ENCODE assay signal across 20 cellular contexts in the genomic region with DNA sequence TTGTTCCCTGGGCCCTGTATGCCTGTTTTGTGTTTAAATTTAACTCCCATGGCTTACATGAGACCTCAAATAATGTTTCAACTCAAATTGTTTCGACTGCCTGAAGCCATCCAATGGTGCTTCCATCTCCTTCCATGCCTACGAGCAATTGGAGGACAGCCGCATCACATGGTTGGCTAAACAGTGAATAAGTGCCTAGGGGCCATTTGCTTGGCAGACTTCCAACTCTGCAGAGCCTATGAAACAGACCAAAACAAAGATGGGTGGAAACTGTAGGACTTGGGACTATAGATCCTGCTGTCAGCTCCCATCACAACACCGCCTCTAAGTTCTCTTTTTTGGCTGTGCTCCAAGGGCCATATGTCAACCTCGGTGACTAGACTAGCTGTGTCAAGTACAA.
DNase-seq lines count a peak whose midpoint lies in the region; ATAC-seq and TF ChIP-seq lines count a peak whose summit lies in the region.
"Had no signal": no experiment of that assay in that cellular context is flagged by ENCODE, and none has a peak within 500 bp of the region (broad histone marks: within the 10 kb centered on the region; RNA-seq: fewer than 3 reads in every experiment).

No MANE protein-coding gene starts in this region.

- WGBS in esophagus squamous epithelium, 2 donors = 61 to 69% methylated on average over 5 of the region's 5 CpGs

- CTCF ChIA-PET in GM10248 (lab: Yijun Ruan, JAX) (interaction anchor here (0.8 to 1.5 kb wide), 2 partner anchors 11 to 12 kb away, joined by 3 to 9 read pairs; no protein-coding TSS in a partner anchor), Calu3 (lab: Charles Lee) (no interaction called here)

- H3K27me3 Mint-ChIP-seq in Calu3 (ENCODE audit: unreplicated experiment) = no peaks in the 10 kb centered on the region
- H3K27me3 Mint-ChIP-seq: activated naive CD8-positive, alpha-beta T cell treated with anti-CD3 and anti-CD28 coated beads for 36 hours; brain had no signal

- no peaks in the 10 kb centered on the region for H3K36me3 ChIP-seq in esophagus squamous epithelium
- H3K36me3 ChIP-seq: right lobe of liver, suprapubic skin, WERI-Rb-1 had no signal

- H3K36me3 Mint-ChIP-seq in Calu3 (ENCODE audit: insufficient read depth, unreplicated experiment) = no peaks in the 10 kb centered on the region
- H3K36me3 Mint-ChIP-seq: activated naive CD8-positive, alpha-beta T cell treated with anti-CD3 and anti-CD28 coated beads for 36 hours had no signal

- peaks cover 4 to 29% (median 7%) of the 10 kb centered on the region in 3 donors for H3K4me1 ChIP-seq in esophagus squamous epithelium
- H3K4me1 ChIP-seq: right lobe of liver had no signal

- peaks cover 4% of the 10 kb centered on the region for H3K9me3 Mint-ChIP-seq in Calu3 (ENCODE audit: low read depth, unreplicated experiment)
- H3K9me3 Mint-ChIP-seq: activated CD4-positive, alpha-beta memory T cell treated with anti-CD3 and anti-CD28 coated beads, Interleukin-2, amount 10 ng/mL, durations not matched to agents 7 days and 5 days had no signal

- H3K27ac Mint-ChIP-seq in Calu3 (ENCODE audit: unreplicated experiment) = no peak overlapping the region
- H3K27ac Mint-ChIP-seq: activated CD4-positive, alpha-beta memory T cell treated with anti-CD3 and anti-CD28 coated beads, Interleukin-2, amount 10 ng/mL, durations not matched to agents 7 days and 5 days; activated naive CD8-positive, alpha-beta T cell treated with anti-CD3 and anti-CD28 coated beads for 36 hours had no signal

- no peaks in the 10 kb centered on the region for H3K27me3 ChIP-seq in esophagus squamous epithelium
- H3K27me3 ChIP-seq: heart right ventricle, right lobe of liver, suprapubic skin had no signal

- POLR2A ChIA-PET in GM10248 (lab: Yijun Ruan, JAX) = no interaction called here

- TF ChIP-seq CTCF in GM10248 (IDR thresholded peaks at IDR 0.05; ENCODE audit: control extremely low read depth, extremely low read depth, low read depth, missing control alignments) (no peak), Calu3 (IDR thresholded peaks at IDR 0.05; ENCODE audit: unreplicated experiment) (no peak), esophagus squamous epithelium (IDR thresholded peaks at IDR 0.05) (no peak)

- H3K4me1 Mint-ChIP-seq in Calu3 (ENCODE audit: low read depth, unreplicated experiment) = no peaks in the 10 kb centered on the region
- H3K4me1 Mint-ChIP-seq: activated CD4-positive, alpha-beta memory T cell treated with anti-CD3 and anti-CD28 coated beads, Interleukin-2, amount 10 ng/mL, durations not matched to agents 7 days and 5 days; activated naive CD8-positive, alpha-beta T cell treated with anti-CD3 and anti-CD28 coated beads for 36 hours had no signal

- intact Hi-C loops in Calu3 (cut with micrococcal nuclease; ENCODE audit: unreplicated experiment) = no loop called here
- intact Hi-C loops in esophagus squamous epithelium (cut with DNase I) = no loop called here

- TF ChIP-seq POLR2A in esophagus squamous epithelium (IDR thresholded peaks at IDR 0.05) = no peak

- no peak for ATAC-seq in HG03139 (IDR thresholded peaks at IDR 0.05; ENCODE audit: unreplicated experiment)
- ATAC-seq: heart right ventricle, right lobe of liver had no signal

- DNase-seq in EH (ENCODE audit: low read depth) = peak; percentile 33
- DNase-seq in NCI-H1105 (lab: John Stamatoyannopoulos, UW) = peak; percentile 29
- peak; percentile 96 for DNase-seq in NCI-H82 (lab: John Stamatoyannopoulos, UW)
- DNase-seq in left kidney (ENCODE audit: low read depth, low spot score) = peak; percentile 21
- DNase-seq in GM10248 (ENCODE audit: extremely low spot score) = no peak
- no peak for DNase-seq in Calu3
- no peak for DNase-seq in esophagus squamous epithelium (lab: John Stamatoyannopoulos, UW)
- DNase-seq: activated CD4-positive, alpha-beta memory T cell treated with anti-CD3 and anti-CD28 coated beads, Interleukin-2, amount 10 ng/mL, durations not matched to agents 7 days and 5 days; activated naive CD8-positive, alpha-beta T cell treated with anti-CD3 and anti-CD28 coated beads for 36 hours; activated T-cell treated with anti-CD3 and anti-CD28 coated beads, Interleukin-2, amount 50 U/mL, for 48 hours; AML-193; heart right ventricle; kidney; NCI-H774; right lobe of liver; T-helper 1 cell; WERI-Rb-1 had no signal

- H3K9me3 ChIP-seq in esophagus squamous epithelium = no peaks in the 10 kb centered on the region
- H3K9me3 ChIP-seq: right lobe of liver, suprapubic skin had no signal

- no peak overlapping the region for H3K4me3 ChIP-seq in esophagus squamous epithelium
- H3K4me3 ChIP-seq: heart right ventricle, right lobe of liver, suprapubic skin had no signal

- no TSS peak for BruUV-seq in Calu3 (replicated peaks; lab: Mats Ljungman, UMichigan)

- no peak overlapping the region for H3K4me3 Mint-ChIP-seq in Calu3 (ENCODE audit: low read depth, unreplicated experiment)
- H3K4me3 Mint-ChIP-seq: activated CD4-positive, alpha-beta memory T cell treated with anti-CD3 and anti-CD28 coated beads, Interleukin-2, amount 10 ng/mL, durations not matched to agents 7 days and 5 days; activated naive CD8-positive, alpha-beta T cell treated with anti-CD3 and anti-CD28 coated beads for 36 hours; brain had no signal

- no peak overlapping the region for H3K27ac ChIP-seq in esophagus squamous epithelium
- H3K27ac ChIP-seq: heart right ventricle, right lobe of liver, suprapubic skin, WERI-Rb-1 had no signal

Comparison
In these comparisons a context has a peak if more than half of its experiments do, and no peak if none do; other contexts are left out.
1. DNase-seq: peak in EH (single experiment), NCI-H1105 (single experiment), NCI-H82 (single experiment) and left kidney (single experiment); none in GM10248 (single experiment), Calu3 (single experiment) and esophagus squamous epithelium (single experiment).